In genomic region chr11:43979571-43979970, GRCh38 we compare ENCODE assay signal across 1 cellular context. TPM values are rescaled to one million over a fixed set of nuclear protein-coding genes. Genes with fewer than 3 reads are reported as not detected.
"Had no signal": no experiment of that assay in that cellular context is flagged by ENCODE, and none has a peak within 500 bp of the region (broad histone marks: within the 10 kb centered on the region; RNA-seq: fewer than 3 reads in every experiment).

No MANE protein-coding gene starts in this region.

RNA-seq across cellular contexts. Expression of gene C11orf96, which starts 37.1 kb away (rescaled TPM):
- total RNA-seq: foreskin keratinocyte had no signal
- polyA plus RNA-seq: foreskin keratinocyte had no signal
